In the genomic region with DNA sequence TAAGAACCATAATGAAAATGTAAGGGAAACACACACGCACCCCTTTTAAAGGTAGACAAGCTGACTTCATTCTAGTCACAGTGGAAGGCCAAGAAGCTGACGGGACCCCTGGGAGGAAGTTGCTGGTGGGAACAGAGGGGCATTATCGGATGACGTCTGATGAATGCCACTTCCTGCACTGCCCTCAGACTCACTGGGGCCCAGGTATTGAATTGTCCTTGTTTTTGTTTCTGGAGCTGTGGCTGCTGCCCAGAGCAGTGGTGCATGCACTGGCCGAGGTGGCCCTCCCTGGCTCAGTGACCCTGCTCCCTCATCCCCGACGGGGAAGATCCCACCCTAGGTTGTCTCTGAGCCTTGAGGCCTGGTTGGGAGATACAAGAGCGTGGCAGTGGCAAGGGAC, we compare ENCODE assay signal across 14 cellular contexts. TPM values are rescaled to one million over a fixed set of nuclear protein-coding genes. Genes with fewer than 3 reads are reported as not detected.
DNase-seq lines count a peak whose midpoint lies in the region; ATAC-seq and TF ChIP-seq lines count a peak whose summit lies in the region.
"Had no signal": no experiment of that assay in that cellular context is flagged by ENCODE, and none has a peak within 500 bp of the region (broad histone marks: within the 10 kb centered on the region; RNA-seq: fewer than 3 reads in every experiment).

No MANE protein-coding gene starts in this region.

- H3K27me3 Mint-ChIP-seq in endothelial cell (ENCODE audit: unreplicated experiment): peaks cover 9% of the 10 kb centered on the region
- no peaks in the 10 kb centered on the region for H3K27me3 Mint-ChIP-seq in nephron progenitor cell (ENCODE audit: low read depth, poor library complexity)
- H3K27me3 Mint-ChIP-seq: naive B cell had no signal

- no TSS peak for BruUV-seq in A673 (replicated peaks; lab: Mats Ljungman, UMichigan)

- intact Hi-C loops in A673 (cut with micrococcal nuclease; ENCODE audit: unreplicated experiment): no loop called here

- CTCF ChIA-PET in A673 (lab: Charles Lee): no interaction called here

- H3K4me3 ChIP-seq in A673 (ENCODE audit: low read depth, low read length, poor library complexity, severe bottlenecking): no peak overlapping the region

- no peaks in the 10 kb centered on the region for H3K27me3 ChIP-seq in A673 (replicated peaks; ENCODE audit: insufficient read depth, low read depth, low read length, poor library complexity)

- no peak for ATAC-seq in HG03175 (IDR thresholded peaks at IDR 0.05; ENCODE audit: unreplicated experiment)
- ATAC-seq in HG03521 (IDR thresholded peaks at IDR 0.05; ENCODE audit: unreplicated experiment): no peak

- H3K9me3 Mint-ChIP-seq in endothelial cell (ENCODE audit: unreplicated experiment) (no peaks in the 10 kb centered on the region), nephron progenitor cell (no peaks in the 10 kb centered on the region)
- H3K9me3 Mint-ChIP-seq: naive B cell had no signal

- H3K27ac Mint-ChIP-seq in endothelial cell (ENCODE audit: unreplicated experiment) (peak overlapping the region; percentile 48), nephron progenitor cell (peak overlapping the region; percentile 89)

- H3K4me3 Mint-ChIP-seq in endothelial cell (ENCODE audit: unreplicated experiment) (no peak overlapping the region), nephron progenitor cell (no peak overlapping the region)
- H3K4me3 Mint-ChIP-seq: naive B cell had no signal

- H3K36me3 Mint-ChIP-seq in endothelial cell (ENCODE audit: low read depth, unreplicated experiment): peaks cover 5% of the 10 kb centered on the region
- H3K36me3 Mint-ChIP-seq in nephron progenitor cell (ENCODE audit: low read depth): peaks cover 42% of the 10 kb centered on the region

- no peaks in the 10 kb centered on the region for H3K36me3 ChIP-seq in A673 (ENCODE audit: insufficient read depth, low read length, poor library complexity, severe bottlenecking)

- H3K27ac ChIP-seq in A673 (ENCODE audit: low read depth, low read length, poor library complexity, severe bottlenecking): peak overlapping the region; percentile 81

- H3K4me1 Mint-ChIP-seq in endothelial cell (ENCODE audit: unreplicated experiment): peaks cover 6% of the 10 kb centered on the region
- peaks cover 52% of the 10 kb centered on the region for H3K4me1 Mint-ChIP-seq in nephron progenitor cell

- TF ChIP-seq CTCF in A673 (conservative IDR thresholded peaks at IDR 0.05; ENCODE audit: low read depth, low read length): no peak
- TF ChIP-seq CTCF in endothelial cell (IDR thresholded peaks at IDR 0.05; ENCODE audit: unreplicated experiment): no peak
- TF ChIP-seq CTCF in nephron progenitor cell (IDR thresholded peaks at IDR 0.05): no peak

- peaks cover 19% of the 10 kb centered on the region for H3K4me1 ChIP-seq in A673 (ENCODE audit: insufficient read depth, low read length, poor library complexity, severe bottlenecking)

- DNase-seq in A673 (ENCODE audit: low spot score) (peak; percentile 51), M059J (ENCODE audit: low read depth) (peak; percentile 67), endothelial cell (ENCODE audit: low spot score) (no peak), nephron progenitor cell (no peak), NCI-H2171 (lab: John Stamatoyannopoulos, UW) (no peak)
- no peak for DNase-seq in activated naive CD4-positive, alpha-beta T cell (lab: John Stamatoyannopoulos, UW)
- DNase-seq: activated naive CD4-positive, alpha-beta T cell treated with anti-CD3 and anti-CD28 coated beads, Interleukin-2, amount 50 U/mL, for 16 hours; central memory CD4-positive, alpha-beta T cell; COR-L47; naive B cell; NCI-H1436 treated with DMSO at 0.1 percent for 48 hours; stimulated activated CD4-positive, alpha-beta T cell treated with anti-CD3 and anti-CD28 coated beads, Interleukin-2, amount 100 ng/mL, for 48 hours had no signal

- POLR2A ChIA-PET in A673 (lab: Charles Lee; ENCODE audit: low non-redundant PET): no interaction called here

- H3K9me3 ChIP-seq in A673 (ENCODE audit: low read depth, low read length, poor library complexity, severe bottlenecking): no peaks in the 10 kb centered on the region

RNA-seq across cellular contexts. Expression of a gene that starts 15.3 kb away (rescaled TPM):
- total RNA-seq in A673 (2021) (60.6 and 61.1 TPM in 2 replicates), endothelial cell (ENCODE audit: unreplicated experiment) (48.6 TPM)
- total RNA-seq in M059J (2014; rRNA removed; shearing (Covaris generic)): 91.3 and 91.7 TPM in 2 replicates

RNA-seq across cellular contexts. Expression of a gene that starts 39.7 kb away (rescaled TPM):
- total RNA-seq in A673 (2021): 106 and 148 TPM in 2 replicates
- 348 and 365 TPM in 2 replicates for total RNA-seq in M059J (2014; rRNA removed; shearing (Covaris generic))
- 147 TPM for total RNA-seq in endothelial cell (ENCODE audit: unreplicated experiment)

Comparison
In these comparisons a context has a peak if more than half of its experiments do, and no peak if none do; other contexts are left out.
1. DNase-seq: peak in A673 (single experiment) and M059J (single experiment); none in endothelial cell (single experiment), nephron progenitor cell (single experiment), activated naive CD4-positive, alpha-beta T cell (0 of 4) and NCI-H2171 (single experiment).